In genomic region chr11:133639408-133639807, GRCh38 we compare ENCODE assay signal across 17 cellular contexts.
"Had no signal": no experiment of that assay in that cellular context is flagged by ENCODE, and none has a peak within 500 bp of the region (broad histone marks: within the 10 kb centered on the region; RNA-seq: fewer than 3 reads in every experiment).

No MANE protein-coding gene starts in this region.

- H3K27me3 ChIP-seq: SJCRH30 had no signal

- ATAC-seq: SK-N-SH treated with all-trans-retinoic acid at 6 μM for 48 hours had no signal

- DNase-seq: KBM-7, MV-4-11, NCI-H1048, NCI-H1436, NCI-H187, NCI-H2029, NCI-H2081 treated with DMSO at 0.1 percent for 48 hours, NCI-H2171, NCI-H226, NCI-H446, NCI-H510A, NCI-H524 treated with DMSO at 0.1 percent for 48 hours, NCI-H82, RPMI8226, SHP77 treated with DMSO at 0.1 percent for 48 hours, SJCRH30 had no signal

- H3K27ac ChIP-seq: SJCRH30 had no signal

- H3K36me3 ChIP-seq: SJCRH30 had no signal

- H3K4me3 ChIP-seq: SJCRH30 had no signal

- H3K9me3 ChIP-seq: SJCRH30 had no signal

- H3K4me1 ChIP-seq: SJCRH30 had no signal
